14 cellular contexts compared by ENCODE assay signal in the genomic region with DNA sequence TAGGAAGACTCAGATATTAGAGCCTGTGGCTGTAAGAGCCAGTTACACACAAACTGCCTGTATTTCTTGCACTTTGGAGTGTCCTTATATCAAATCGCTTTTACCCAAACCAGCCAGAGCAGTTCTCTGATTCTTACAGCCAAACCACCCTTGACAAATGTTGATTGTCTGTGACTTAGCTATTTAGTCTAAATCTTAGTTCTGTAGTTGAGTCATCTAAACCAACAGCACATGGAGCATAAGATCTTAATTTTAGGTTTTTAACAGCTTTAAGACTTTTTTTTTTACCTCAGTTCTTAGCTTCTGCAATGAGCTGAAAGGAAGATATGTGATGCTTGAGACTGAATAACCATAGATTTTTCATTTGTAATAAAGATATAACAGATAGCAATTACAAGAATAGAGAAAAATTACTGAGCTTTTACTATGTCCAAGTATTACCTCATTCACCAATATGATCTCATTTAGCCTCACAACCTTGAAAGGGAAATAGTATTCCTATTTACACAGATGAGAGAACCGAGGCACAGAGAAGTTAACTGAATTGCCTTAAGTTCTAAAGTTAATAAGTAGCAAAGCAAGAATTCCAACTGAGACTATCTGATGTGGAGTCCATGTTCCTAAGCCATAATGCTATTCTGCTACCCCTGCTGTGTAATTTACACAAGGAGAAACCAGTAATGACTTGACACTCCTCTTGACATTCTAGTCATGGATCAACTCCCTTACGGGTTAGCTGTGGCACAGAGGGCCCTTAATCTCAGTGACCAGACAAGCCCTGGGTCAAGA.
DNase-seq lines count a peak whose midpoint lies in the region; ATAC-seq lines count a peak whose summit lies in the region.
"Had no signal": no experiment of that assay in that cellular context is flagged by ENCODE, and none has a peak within 500 bp of the region (broad histone marks: within the 10 kb centered on the region; RNA-seq: fewer than 3 reads in every experiment).

No MANE protein-coding gene starts in this region.

- H2AK5ac ChIP-seq in neuronal stem cell (ENCODE audit: low read depth, low read length) = no peak overlapping the region

- DNase-seq in AG08396 (ENCODE audit: low spot score) (peak; percentile 23), OCI-M1 (lab: John Stamatoyannopoulos, UW) (peak; percentile 79), fibroblast of gingiva (ENCODE audit: low read depth) (peak; percentile 51), neuronal stem cell (ENCODE audit: low spot score) (no peak), NCI-H2107 treated with DMSO at 0.1 percent for 48 hours (lab: John Stamatoyannopoulos, UW; ENCODE audit: unreplicated experiment) (no peak), cerebellum (ENCODE audit: low spot score) (no peak)
- DNase-seq: activated CD4-positive, alpha-beta T cell treated with anti-CD3 and anti-CD28 coated beads for 4 hours; activated T-cell treated with anti-CD3 and anti-CD28 coated beads, Interleukin-2, amount 50 U/mL, for 72 hours; GOT3; stimulated activated CD4-positive, alpha-beta T cell treated with anti-CD3 and anti-CD28 coated beads, Interleukin-2, amount 100 ng/mL, for 24 hours; T-cell; uterus had no signal

- no peak overlapping the region for H4K8ac ChIP-seq in neuronal stem cell (ENCODE audit: low read depth, low read length)

- WGBS in neuronal stem cell (ENCODE audit: extremely low coverage in 2 of 2, insufficient read length in 2 of 2, insufficient replicate concordance in 1 of 2), 2 donors = no CpG with 5 or more reads among the region's 3 CpGs

- H3K4me3 ChIP-seq in neuronal stem cell (ENCODE audit: low read length in 2 of 2) = no peak overlapping the region
- H3K4me3 ChIP-seq: uterus had no signal

- no peak overlapping the region for H2BK12ac ChIP-seq in neuronal stem cell (ENCODE audit: low read length)

- H2BK15ac ChIP-seq in neuronal stem cell (ENCODE audit: low read length) = no peak overlapping the region

- no peak overlapping the region for H2BK5ac ChIP-seq in neuronal stem cell (ENCODE audit: low read length)

- no peak overlapping the region for H3K14ac ChIP-seq in neuronal stem cell (ENCODE audit: low read length)

- no peak overlapping the region for H3K23ac ChIP-seq in neuronal stem cell (ENCODE audit: low read depth, low read length, poor library complexity)

- H4K91ac ChIP-seq in neuronal stem cell (ENCODE audit: low read depth, low read length, poor library complexity) = no peak overlapping the region

- H3K4me2 ChIP-seq in neuronal stem cell (ENCODE audit: insufficient read depth, low read length, poor library complexity, severe bottlenecking) = no peak overlapping the region

- H3K27me3 ChIP-seq in neuronal stem cell (ENCODE audit: control insufficient read depth in 3 of 3, insufficient read depth in 3 of 3, low read depth in 1 of 3, low read length in 3 of 3) = no peaks in the 10 kb centered on the region
- H3K27me3 ChIP-seq: uterus had no signal

- ATAC-seq in GM18520 (IDR thresholded peaks at IDR 0.05; ENCODE audit: unreplicated experiment) (no peak), GM21723 (IDR thresholded peaks at IDR 0.05; ENCODE audit: unreplicated experiment) (no peak)
- ATAC-seq: T-cell had no signal

- no peak overlapping the region for H3K9ac ChIP-seq in neuronal stem cell (ENCODE audit: low read depth, low read length, poor library complexity)

- no peaks in the 10 kb centered on the region for H3K36me3 ChIP-seq in neuronal stem cell (replicated peaks in 1 of 2; ENCODE audit: control insufficient read depth in 2 of 2, insufficient read depth in 2 of 2, low read length in 2 of 2)
- H3K36me3 ChIP-seq: uterus had no signal

- no peak overlapping the region for H3K4ac ChIP-seq in neuronal stem cell (ENCODE audit: low read length)

- peak overlapping the region; percentile 91 for H3K27ac ChIP-seq in neuronal stem cell (replicated peaks; ENCODE audit: low read length)
- H3K27ac ChIP-seq: uterus had no signal

- peaks cover 0 to 10% of the 10 kb centered on the region in 2 donors for H3K4me1 ChIP-seq in neuronal stem cell (ENCODE audit: control insufficient read depth in 2 of 2, insufficient read depth in 1 of 2, low read depth in 1 of 2, low read length in 2 of 2)
- H3K4me1 ChIP-seq: uterus had no signal

- H3K18ac ChIP-seq in neuronal stem cell (ENCODE audit: low read length) = peak overlapping the region; percentile 68

- no peaks in the 10 kb centered on the region for H3K9me3 ChIP-seq in neuronal stem cell (replicated peaks in 1 of 2; ENCODE audit: control insufficient read depth in 2 of 2, insufficient read depth in 1 of 2, low read depth in 1 of 2, low read length in 2 of 2)
- H3K9me3 ChIP-seq: uterus had no signal

- no peak overlapping the region for H2BK120ac ChIP-seq in neuronal stem cell (ENCODE audit: low read depth, low read length)

- peak overlapping the region; percentile 55 for H2AFZ ChIP-seq in neuronal stem cell (ENCODE audit: low read length)

- H3K79me1 ChIP-seq in neuronal stem cell (ENCODE audit: low read depth, low read length) = no peaks in the 10 kb centered on the region

Comparison
In these comparisons a context has a peak if more than half of its experiments do, and no peak if none do; other contexts are left out.
1. DNase-seq: peak in AG08396 (single experiment), OCI-M1 (single experiment) and fibroblast of gingiva (single experiment); none in neuronal stem cell (single experiment), NCI-H2107 treated with DMSO at 0.1 percent for 48 hours (single experiment) and cerebellum (single experiment).